8 cellular contexts compared by ENCODE assay signal in the genomic region with DNA sequence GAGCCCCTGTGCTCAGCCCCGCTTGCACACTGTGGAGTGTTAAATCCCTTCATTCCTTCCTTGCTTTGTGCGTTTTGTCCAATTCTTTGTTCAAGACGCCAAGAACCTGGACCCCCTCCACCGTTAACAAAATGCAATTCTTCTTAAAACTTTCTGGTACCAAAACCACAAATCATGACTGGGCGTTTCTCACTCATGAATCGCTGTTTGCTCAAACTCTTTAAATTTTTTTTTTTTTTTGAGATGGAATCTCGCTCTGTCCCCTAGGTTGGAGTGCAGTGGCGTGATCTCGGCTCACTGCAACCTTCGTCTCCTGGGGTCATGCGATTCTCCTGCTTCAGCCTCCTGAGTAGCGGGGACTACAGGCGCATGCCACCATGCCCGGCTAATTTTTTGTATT. TPM values are rescaled to one million over a fixed set of nuclear protein-coding genes. Genes with fewer than 3 reads are reported as not detected.
DNase-seq lines count a peak whose midpoint lies in the region; ATAC-seq, FAIRE-seq and TF ChIP-seq lines count a peak whose summit lies in the region.

No MANE protein-coding gene starts in this region.

- DNase-seq in activated T-helper 2 cell treated with anti-CD3 and anti-CD28 coated beads, Interferon-gamma antibody, Interleukin-2, Interleukin-4, amounts not matched to agents 10 μg/mL and 5 μg/mL and 100 μg/mL, durations not matched to agents 14 hours and 24 hours and 36 hours (ENCODE audit: low spot score) = no peak
- DNase-seq in keratinocyte (ENCODE audit: low read depth, low spot score) (no peak), HTR-8/SVneo (ENCODE audit: insufficient read length, low spot score) (no peak), left lobe of liver (ENCODE audit: low spot score) (no peak), cerebellar nuclear complex (lab: John Stamatoyannopoulos, UW) (no peak)
- no peak for DNase-seq in stimulated activated naive CD8-positive, alpha-beta T cell treated with anti-CD3 and anti-CD28 coated beads, Interleukin-15, amount 100 ng/mL, for 72 hours

- H3K4me2 ChIP-seq in keratinocyte (ENCODE audit: control insufficient read depth, extremely low read depth, insufficient read depth, low read depth, low read length) = peak overlapping the region; percentile 68

- H2AFZ ChIP-seq in keratinocyte (ENCODE audit: control insufficient read depth, low read length) = no peak overlapping the region

- dilution Hi-C loops in keratinocyte (cut with MboI; ENCODE audit: extremely low pct_ligation_motif_present, low sequenced_read_pairs) = no loop called here

- H3K9me3 ChIP-seq in HUES64 (ENCODE audit: insufficient read depth, low read depth, low read length) = peaks cover 21% of the 10 kb centered on the region
- peaks cover 2% of the 10 kb centered on the region for H3K9me3 ChIP-seq in keratinocyte (ENCODE audit: control insufficient read depth, low read depth, low read length)

- H4K20me1 ChIP-seq in keratinocyte (ENCODE audit: control insufficient read depth, extremely low read depth, insufficient read depth, low read length) = no peaks in the 10 kb centered on the region

- H3K27me3 Mint-ChIP-seq in activated T-helper 2 cell treated with anti-CD3 and anti-CD28 coated beads, Interferon-gamma antibody, Interleukin-2, Interleukin-4, amounts not matched to agents 10 μg/mL and 5 μg/mL and 100 μg/mL, durations not matched to agents 14 hours and 24 hours and 36 hours (ENCODE audit: low read depth) = no peaks in the 10 kb centered on the region
- no peaks in the 10 kb centered on the region for H3K27me3 Mint-ChIP-seq in stimulated activated naive CD8-positive, alpha-beta T cell treated with anti-CD3 and anti-CD28 coated beads, Interleukin-15, amount 100 ng/mL, for 72 hours

- peak overlapping the region; percentile 89; the same call in 1 of the 2 replicates for H3K27ac ChIP-seq in HUES64 (ENCODE audit: low read depth, low read length)
- peak overlapping the region; percentile 68 for H3K27ac ChIP-seq in keratinocyte (ENCODE audit: control insufficient read depth, insufficient read depth, low read length)

- H3K4me3 ChIP-seq in HUES64 (ENCODE audit: low read length) (peak overlapping the region; percentile 87), keratinocyte (ENCODE audit: control insufficient read depth in 2 of 3, extremely low read depth in 1 of 3, insufficient read depth in 2 of 3, low read depth in 1 of 3, low read length in 3 of 3) (peak overlapping the region; percentile 77 to 94 (median 83))

- ATAC-seq in stimulated activated naive CD8-positive, alpha-beta T cell treated with anti-CD3 and anti-CD28 coated beads, Interleukin-15, amount 100 ng/mL, for 72 hours = no peak
- ATAC-seq in left lobe of liver (no peak), GM18868 (IDR thresholded peaks at IDR 0.05; ENCODE audit: unreplicated experiment) (no peak)

- H3K4me1 ChIP-seq in HUES64 (ENCODE audit: insufficient read depth, low read length) (peaks cover 10% of the 10 kb centered on the region), keratinocyte (ENCODE audit: control insufficient read depth, extremely low read depth, insufficient read depth, low read length) (peaks cover 7% of the 10 kb centered on the region)

- H3K9me1 ChIP-seq in keratinocyte (ENCODE audit: control insufficient read depth, extremely low read depth, insufficient read depth, low read length) = no peaks in the 10 kb centered on the region

- H3K36me3 ChIP-seq in HUES64 (ENCODE audit: insufficient read depth, low read length) (peaks cover 55% of the 10 kb centered on the region), keratinocyte (ENCODE audit: control insufficient read depth in 2 of 2, extremely low read depth in 1 of 2, insufficient read depth in 2 of 2, low read length in 2 of 2) (peaks cover 0 to 9% of the 10 kb centered on the region in 2 experiments)

- peak overlapping the region; percentile 93 for H3K9ac ChIP-seq in HUES64 (ENCODE audit: low read depth, low read length)
- peak overlapping the region; percentile 77 for H3K9ac ChIP-seq in keratinocyte (ENCODE audit: control insufficient read depth, extremely low read depth, insufficient read depth, low read length)

- peak overlapping the region; percentile 91 for H3K4me3 Mint-ChIP-seq in activated T-helper 2 cell treated with anti-CD3 and anti-CD28 coated beads, Interferon-gamma antibody, Interleukin-2, Interleukin-4, amounts not matched to agents 10 μg/mL and 5 μg/mL and 100 μg/mL, durations not matched to agents 14 hours and 24 hours and 36 hours (ENCODE audit: low read depth)
- peak overlapping the region; percentile 95 to 97 for H3K4me3 Mint-ChIP-seq in stimulated activated naive CD8-positive, alpha-beta T cell treated with anti-CD3 and anti-CD28 coated beads, Interleukin-15, amount 100 ng/mL, for 72 hours

- peak overlapping the region; percentile 26 for H3K27ac Mint-ChIP-seq in activated T-helper 2 cell treated with anti-CD3 and anti-CD28 coated beads, Interferon-gamma antibody, Interleukin-2, Interleukin-4, amounts not matched to agents 10 μg/mL and 5 μg/mL and 100 μg/mL, durations not matched to agents 14 hours and 24 hours and 36 hours
- H3K27ac Mint-ChIP-seq in stimulated activated naive CD8-positive, alpha-beta T cell treated with anti-CD3 and anti-CD28 coated beads, Interleukin-15, amount 100 ng/mL, for 72 hours = peak overlapping the region in 1 of 2 donors; percentile 74

- 34% methylated on average over 14 of the region's 14 CpGs for WGBS in HUES64

- intact Hi-C loops in activated T-helper 2 cell treated with anti-CD3 and anti-CD28 coated beads, Interferon-gamma antibody, Interleukin-2, Interleukin-4, amounts not matched to agents 10 μg/mL and 5 μg/mL and 100 μg/mL, durations not matched to agents 14 hours and 24 hours and 36 hours (cut with micrococcal nuclease) = no loop called here

- peaks cover 33% of the 10 kb centered on the region for H3K36me3 Mint-ChIP-seq in activated T-helper 2 cell treated with anti-CD3 and anti-CD28 coated beads, Interferon-gamma antibody, Interleukin-2, Interleukin-4, amounts not matched to agents 10 μg/mL and 5 μg/mL and 100 μg/mL, durations not matched to agents 14 hours and 24 hours and 36 hours (ENCODE audit: low read depth)

- H3K4me1 Mint-ChIP-seq in activated T-helper 2 cell treated with anti-CD3 and anti-CD28 coated beads, Interferon-gamma antibody, Interleukin-2, Interleukin-4, amounts not matched to agents 10 μg/mL and 5 μg/mL and 100 μg/mL, durations not matched to agents 14 hours and 24 hours and 36 hours (ENCODE audit: low read depth) = peaks cover 24% of the 10 kb centered on the region
- H3K4me1 Mint-ChIP-seq in stimulated activated naive CD8-positive, alpha-beta T cell treated with anti-CD3 and anti-CD28 coated beads, Interleukin-15, amount 100 ng/mL, for 72 hours = peaks cover 44% of the 10 kb centered on the region

- H3K27me3 ChIP-seq in HUES64 (ENCODE audit: insufficient read depth, low read length) = no peaks in the 10 kb centered on the region
- H3K27me3 ChIP-seq in keratinocyte (ENCODE audit: control insufficient read depth, extremely low read depth, insufficient read depth, low read length) = no peaks in the 10 kb centered on the region

- peaks cover 15% of the 10 kb centered on the region for H3K79me2 ChIP-seq in keratinocyte (ENCODE audit: control insufficient read depth, insufficient read depth, low read length)

- no peak for TF ChIP-seq CTCF in keratinocyte (optimal IDR thresholded peaks at IDR 0.05 in 1 of 3, IDR thresholded peaks at IDR 0.05 in 1 of 3, conservative IDR thresholded peaks at IDR 0.05 in 1 of 3; ENCODE audit: extremely low read depth in 1 of 3, insufficient read depth in 2 of 3, low read length in 3 of 3)

- FAIRE-seq in keratinocyte (lab: Jason Lieb, UNC) = no peak
- FAIRE-seq in HTR-8/SVneo (lab: Jason Lieb, UNC) = no peak

- H3K9me3 Mint-ChIP-seq in activated T-helper 2 cell treated with anti-CD3 and anti-CD28 coated beads, Interferon-gamma antibody, Interleukin-2, Interleukin-4, amounts not matched to agents 10 μg/mL and 5 μg/mL and 100 μg/mL, durations not matched to agents 14 hours and 24 hours and 36 hours = peaks cover 15% of the 10 kb centered on the region
- H3K9me3 Mint-ChIP-seq in stimulated activated naive CD8-positive, alpha-beta T cell treated with anti-CD3 and anti-CD28 coated beads, Interleukin-15, amount 100 ng/mL, for 72 hours = peaks cover 6 to 7% of the 10 kb centered on the region in 2 donors

RNA-seq across cellular contexts. Expression of gene ZNF20, which starts 0.8 kb away (rescaled TPM):
- polyA plus RNA-seq in HUES64 (2013, experiment 1 of 2) = 4.4 TPM
- polyA plus RNA-seq in HUES64 (2013, experiment 2 of 2) = 5.6 TPM
- total RNA-seq in activated T-helper 2 cell treated with anti-CD3 and anti-CD28 coated beads, Interferon-gamma antibody, Interleukin-2, Interleukin-4, amounts not matched to agents 10 μg/mL and 5 μg/mL and 100 μg/mL, durations not matched to agents 14 hours and 24 hours and 36 hours = 4.1 and 4.3 TPM in 2 replicates
- 1.6 to 3.4 TPM (median 2.4 TPM) in 3 replicates for polyA plus RNA-seq in keratinocyte
- 1.4 TPM for polyA plus RNA-seq in keratinocyte (2011; ENCODE audit: low read depth)
- 0.48 and 1.8 TPM in 2 replicates for polyA plus RNA-seq in keratinocyte (2011; cell fraction: cytosol; rRNA removed)
- 2.7 TPM in 2 replicates for polyA plus RNA-seq in keratinocyte (2011; cell fraction: nucleus; rRNA removed)
- polyA plus RNA-seq in keratinocyte (2012; ENCODE audit: low replicate concordance) = 1.6 and 4.1 TPM in 2 replicates
- 1.8 to 4.2 TPM (median 3.4 TPM) in 3 replicates for polyA minus RNA-seq in keratinocyte
- 3.6 TPM for polyA minus RNA-seq in keratinocyte (2011; cell fraction: cytosol; rRNA and poly(A)+ RNA removed)
- 4.0 and 4.2 TPM in 2 replicates for polyA minus RNA-seq in keratinocyte (2011; cell fraction: nucleus; rRNA and poly(A)+ RNA removed)
- 0.65 TPM for total RNA-seq in left lobe of liver

RNA-seq across cellular contexts. Expression of gene ZNF625, which starts 17.2 kb away (rescaled TPM):
- polyA plus RNA-seq in HUES64 (2013, experiment 1 of 2) = 9.8 TPM
- 8.9 TPM for polyA plus RNA-seq in HUES64 (2013, experiment 2 of 2)
- total RNA-seq in activated T-helper 2 cell treated with anti-CD3 and anti-CD28 coated beads, Interferon-gamma antibody, Interleukin-2, Interleukin-4, amounts not matched to agents 10 μg/mL and 5 μg/mL and 100 μg/mL, durations not matched to agents 14 hours and 24 hours and 36 hours = 3.1 and 4.1 TPM in 2 replicates
- polyA plus RNA-seq in keratinocyte = 1.9 to 2.5 TPM (median 2.3 TPM) in 3 replicates
- polyA plus RNA-seq in keratinocyte (2011; ENCODE audit: low read depth) = 5.1 TPM
- polyA plus RNA-seq in keratinocyte (2011; cell fraction: cytosol; rRNA removed) = 0.69 and 1.7 TPM in 2 replicates
- 3.4 and 3.6 TPM in 2 replicates for polyA plus RNA-seq in keratinocyte (2011; cell fraction: nucleus; rRNA removed)
- 1.6 and 1.9 TPM in 2 replicates for polyA plus RNA-seq in keratinocyte (2012; ENCODE audit: low replicate concordance)
- 2.8 to 6.8 TPM (median 6.4 TPM) in 3 replicates for polyA minus RNA-seq in keratinocyte
- polyA minus RNA-seq in keratinocyte (2011; cell fraction: cytosol; rRNA and poly(A)+ RNA removed) = 4.0 TPM
- 4.5 and 9.5 TPM in 2 replicates for polyA minus RNA-seq in keratinocyte (2011; cell fraction: nucleus; rRNA and poly(A)+ RNA removed)
- 0.15 TPM for total RNA-seq in left lobe of liver

RNA-seq across cellular contexts. Expression of gene ZNF136, which starts 23.6 kb away (rescaled TPM):
- 5.9 TPM for polyA plus RNA-seq in HUES64 (2013, experiment 1 of 2)
- 7.2 TPM for polyA plus RNA-seq in HUES64 (2013, experiment 2 of 2)
- total RNA-seq in activated T-helper 2 cell treated with anti-CD3 and anti-CD28 coated beads, Interferon-gamma antibody, Interleukin-2, Interleukin-4, amounts not matched to agents 10 μg/mL and 5 μg/mL and 100 μg/mL, durations not matched to agents 14 hours and 24 hours and 36 hours = 7.7 and 9.7 TPM in 2 replicates
- polyA plus RNA-seq in keratinocyte = 2.4 to 3.0 TPM (median 2.9 TPM) in 3 replicates
- polyA plus RNA-seq in keratinocyte (2011; ENCODE audit: low read depth) = 4.3 TPM
- 1.2 and 2.3 TPM in 2 replicates for polyA plus RNA-seq in keratinocyte (2011; cell fraction: cytosol; rRNA removed)
- 5.8 and 6.5 TPM in 2 replicates for polyA plus RNA-seq in keratinocyte (2011; cell fraction: nucleus; rRNA removed)
- 2.4 TPM in 2 replicates for polyA plus RNA-seq in keratinocyte (2012; ENCODE audit: low replicate concordance)
- 1.6 to 4.2 TPM (median 3.1 TPM) in 3 replicates for polyA minus RNA-seq in keratinocyte
- 2.7 TPM for polyA minus RNA-seq in keratinocyte (2011; cell fraction: cytosol; rRNA and poly(A)+ RNA removed)
- polyA minus RNA-seq in keratinocyte (2011; cell fraction: nucleus; rRNA and poly(A)+ RNA removed) = 3.7 and 9.2 TPM in 2 replicates
- 2.5 TPM for total RNA-seq in left lobe of liver
